ENCODE assay signal across 13 cellular contexts in the genomic region with DNA sequence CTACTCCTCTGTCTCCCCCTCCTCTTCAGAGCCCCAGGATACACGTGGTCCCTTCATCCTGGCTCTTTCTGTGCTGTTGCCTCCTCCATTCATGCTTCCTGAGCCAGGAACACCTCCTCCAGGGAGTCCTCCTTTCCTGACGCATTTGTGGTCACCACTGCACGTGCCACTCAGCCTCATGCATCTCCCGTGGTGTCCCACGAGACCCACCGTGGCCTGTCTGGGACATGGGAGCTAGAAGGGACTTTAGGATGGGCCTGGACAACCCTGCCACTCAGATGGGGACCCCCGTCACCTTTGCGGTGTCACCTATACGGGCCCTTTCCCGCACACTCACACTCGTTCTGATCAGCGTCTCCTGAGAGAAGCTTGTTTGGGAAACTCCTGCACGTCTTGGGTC. TPM values are rescaled to one million over a fixed set of nuclear protein-coding genes. Genes with fewer than 3 reads are reported as not detected.
A peak's percentile ranks its signal among the peaks of the same experiment; 100 is the strongest.
DNase-seq lines count a peak whose midpoint lies in the region; ATAC-seq and TF ChIP-seq lines count a peak whose summit lies in the region.
"Had no signal": no experiment of that assay in that cellular context is flagged by ENCODE, and none has a peak within 500 bp of the region (broad histone marks: within the 10 kb centered on the region; RNA-seq: fewer than 3 reads in every experiment).

No MANE protein-coding gene starts in this region.

- no peaks in the 10 kb centered on the region for H4K20me1 ChIP-seq in fibroblast of lung (ENCODE audit: control insufficient read depth, extremely low read depth, insufficient read depth, low read length)

- no peaks in the 10 kb centered on the region for H3K79me2 ChIP-seq in fibroblast of lung (ENCODE audit: control insufficient read depth, insufficient read depth, low read length)

- H3K4me3 ChIP-seq in CD4-positive, CD25-positive, alpha-beta regulatory T cell (ENCODE audit: low read depth, low read length): peak overlapping the region; percentile 94
- H3K4me3 ChIP-seq in fibroblast of lung (replicated peaks in 1 of 4; ENCODE audit: control extremely low read depth in 1 of 4, insufficient read depth in 1 of 4, low read depth in 3 of 4, low read length in 4 of 4): peak overlapping the region in 1 of 4 experiments; percentile 17
- H3K4me3 ChIP-seq: smooth muscle cell had no signal

- CTCF ChIA-PET in activated B cell treated with CpG ODN at 0.5 μM for 24 hours (lab: Charles Lee): interaction anchor here (1.9 to 3.6 kb wide), 2 partner anchors 23 to 47 kb away, joined by 8 to 19 read pairs; partner anchors contain the start of gene CLTA

- H3K36me3 Mint-ChIP-seq in CD4-positive, CD25-positive, alpha-beta regulatory T cell: peaks cover 39% of the 10 kb centered on the region
- peaks cover 20% of the 10 kb centered on the region for H3K36me3 Mint-ChIP-seq in activated B cell treated with CpG ODN at 0.5 μM for 24 hours (ENCODE audit: low read depth)

- H3K9me3 Mint-ChIP-seq in CD4-positive, CD25-positive, alpha-beta regulatory T cell: peaks cover 0 to 13% (median 5%) of the 10 kb centered on the region in 7 donors
- no peaks in the 10 kb centered on the region for H3K9me3 Mint-ChIP-seq in activated B cell treated with CpG ODN at 0.5 μM for 24 hours

- peaks cover 92% of the 10 kb centered on the region for H3K4me1 ChIP-seq in CD4-positive, CD25-positive, alpha-beta regulatory T cell (ENCODE audit: control insufficient read depth, insufficient read depth, low read length, poor library complexity, severe bottlenecking)
- H3K4me1 ChIP-seq in fibroblast of lung (ENCODE audit: control insufficient read depth, extremely low read depth, insufficient read depth, low read length): peaks cover 8% of the 10 kb centered on the region
- H3K4me1 ChIP-seq: Caco-2 had no signal

- TF ChIP-seq CTCF in activated B cell treated with CpG ODN at 0.5 μM for 24 hours (IDR thresholded peaks at IDR 0.05): no peak
- no peak for TF ChIP-seq CTCF in fibroblast of lung (conservative IDR thresholded peaks at IDR 0.05 in 1 of 2, IDR thresholded peaks at IDR 0.05 in 1 of 2; ENCODE audit: low read depth in 1 of 2, low read length in 2 of 2)

- H3K27me3 ChIP-seq in CD4-positive, CD25-positive, alpha-beta regulatory T cell (ENCODE audit: control insufficient read depth, insufficient read depth, low read length): no peaks in the 10 kb centered on the region
- no peaks in the 10 kb centered on the region for H3K27me3 ChIP-seq in fibroblast of lung (ENCODE audit: control insufficient read depth, insufficient read depth, low read length)

- no peak overlapping the region for H3K9ac ChIP-seq in fibroblast of lung (ENCODE audit: insufficient read depth, low read length)

- H3K4me3 Mint-ChIP-seq in CD4-positive, CD25-positive, alpha-beta regulatory T cell: peak overlapping the region; percentile 95 to 98 (median 98)
- H3K4me3 Mint-ChIP-seq in activated B cell treated with CpG ODN at 0.5 μM for 24 hours: peak overlapping the region; percentile 94
- H3K4me3 Mint-ChIP-seq: type B pancreatic cell had no signal

- intact Hi-C loops in activated B cell treated with CpG ODN at 0.5 μM for 24 hours (cut with micrococcal nuclease) (loop anchor here (5.0 kb wide), 1 partner anchor 344 kb away; no protein-coding TSS in a partner anchor), posterior vena cava (cut with DNase I) (no loop called here)

- no peak for ATAC-seq in CD4-positive, CD25-positive, alpha-beta regulatory T cell (ENCODE audit: low read depth in 2 of 2)
- no peak for ATAC-seq in activated B cell treated with CpG ODN at 0.5 μM for 24 hours (ENCODE audit: low read depth)
- no peak for ATAC-seq in HG03045 (IDR thresholded peaks at IDR 0.05; ENCODE audit: unreplicated experiment)

- H3K27ac ChIP-seq in CD4-positive, CD25-positive, alpha-beta regulatory T cell (ENCODE audit: insufficient read depth, low read length, poor library complexity, severe bottlenecking): peak overlapping the region; percentile 87
- no peak overlapping the region for H3K27ac ChIP-seq in fibroblast of lung (ENCODE audit: insufficient read depth, low read length)

- H3K27ac Mint-ChIP-seq in CD4-positive, CD25-positive, alpha-beta regulatory T cell: peak overlapping the region; percentile 99 to 100 (median 99)
- H3K27ac Mint-ChIP-seq in activated B cell treated with CpG ODN at 0.5 μM for 24 hours: peak overlapping the region; percentile 100
- H3K27ac Mint-ChIP-seq: type B pancreatic cell had no signal

- POLR2A ChIA-PET in activated B cell treated with CpG ODN at 0.5 μM for 24 hours (lab: Charles Lee): interaction anchor here (0.7 to 3.0 kb wide), 4 partner anchors 9 to 48 kb away, joined by 3 to 17 read pairs (median 6); partner anchors contain the start of gene CLTA

- H3K9me3 ChIP-seq in CD4-positive, CD25-positive, alpha-beta regulatory T cell (ENCODE audit: control insufficient read depth in 2 of 2, low read length in 2 of 2): peaks cover 5 to 6% of the 10 kb centered on the region in 2 experiments
- no peaks in the 10 kb centered on the region for H3K9me3 ChIP-seq in fibroblast of lung (ENCODE audit: control insufficient read depth, insufficient read depth, low read depth, low read length)

- H3K27me3 Mint-ChIP-seq in CD4-positive, CD25-positive, alpha-beta regulatory T cell: no peaks in the 10 kb centered on the region
- no peaks in the 10 kb centered on the region for H3K27me3 Mint-ChIP-seq in activated B cell treated with CpG ODN at 0.5 μM for 24 hours

- peak overlapping the region; percentile 47 for H2AFZ ChIP-seq in fibroblast of lung (ENCODE audit: low read length)

- peaks cover 16 to 98% (median 89%) of the 10 kb centered on the region in 4 donors for H3K4me1 Mint-ChIP-seq in CD4-positive, CD25-positive, alpha-beta regulatory T cell
- peaks cover 95% of the 10 kb centered on the region for H3K4me1 Mint-ChIP-seq in activated B cell treated with CpG ODN at 0.5 μM for 24 hours

- peak overlapping the region; percentile 66 for H3K4me2 ChIP-seq in fibroblast of lung (ENCODE audit: extremely low read depth, insufficient read depth, low read length)
- H3K4me2 ChIP-seq: smooth muscle cell had no signal

- no peak for DNase-seq in CD4-positive, CD25-positive, alpha-beta regulatory T cell
- DNase-seq in activated B cell treated with CpG ODN at 0.5 μM for 24 hours (no peak), fibroblast of lung (ENCODE audit: low read depth in 2 of 2) (no peak), posterior vena cava (ENCODE audit: low spot score) (peak; percentile 84), nucleus accumbens (lab: John Stamatoyannopoulos, UW) (no peak), glomerular visceral epithelial cell (ENCODE audit: extremely low spot score) (no peak), NCI-H1436 treated with DMSO at 0.1 percent for 48 hours (lab: John Stamatoyannopoulos, UW) (no peak)
- DNase-seq: activated CD4-positive, alpha-beta T cell treated with anti-CD3 and anti-CD28 coated beads for 4 hours; Caco-2; NCI-H187 had no signal

- peaks cover 6% of the 10 kb centered on the region for H3K36me3 ChIP-seq in CD4-positive, CD25-positive, alpha-beta regulatory T cell (ENCODE audit: control insufficient read depth, insufficient read depth, low read length)
- H3K36me3 ChIP-seq in fibroblast of lung (ENCODE audit: control insufficient read depth, insufficient read depth, low read length): peaks cover 2% of the 10 kb centered on the region

RNA-seq across cellular contexts. Expression of gene GLIPR2, which starts 6.7 kb away (rescaled TPM):
- 55.7 TPM for total RNA-seq in CD4-positive, CD25-positive, alpha-beta regulatory T cell
- polyA plus RNA-seq in CD4-positive, CD25-positive, alpha-beta regulatory T cell: 100 to 1,000 TPM; 106 to 175 (median 139) TPM
- total RNA-seq in activated B cell treated with CpG ODN at 0.5 μM for 24 hours: 13.6 and 14.3 TPM in 2 replicates
- total RNA-seq in fibroblast of lung: 40.0 and 47.8 TPM in 2 replicates
- 57.8 and 108 TPM in 2 replicates for polyA plus RNA-seq in fibroblast of lung
- 44.5 and 88.5 TPM in 2 replicates for polyA plus RNA-seq in fibroblast of lung (2012)
- 40.5 and 42.1 TPM in 2 replicates for polyA minus RNA-seq in fibroblast of lung (ENCODE audit: low replicate concordance)
- total RNA-seq in posterior vena cava: 10 to 100 TPM; 52.2 to 74.9 TPM

RNA-seq across cellular contexts. Expression of gene CCIN, which starts 25.9 kb away (rescaled TPM):
- total RNA-seq in CD4-positive, CD25-positive, alpha-beta regulatory T cell: 1.4 TPM
- under 1 TPM in 1 of 4 donors, not detected in 3; 0.38 TPM for polyA plus RNA-seq in CD4-positive, CD25-positive, alpha-beta regulatory T cell
- total RNA-seq in activated B cell treated with CpG ODN at 0.5 μM for 24 hours: not detected in 2 replicates
- total RNA-seq in fibroblast of lung: 1.0 and 1.3 TPM in 2 replicates
- 0.40 and 0.55 TPM in 2 replicates for polyA plus RNA-seq in fibroblast of lung
- 0.58 and 0.66 TPM in 2 replicates for polyA plus RNA-seq in fibroblast of lung (2012)
- 0.63 and 4.3 TPM in 2 replicates for polyA minus RNA-seq in fibroblast of lung (ENCODE audit: low replicate concordance)
- 1 to 10 TPM; 2.0 to 2.5 TPM for total RNA-seq in posterior vena cava
- total RNA-seq: Caco-2 had no signal

RNA-seq across cellular contexts. Expression of gene CLTA, which starts 47.5 kb away (rescaled TPM):
- 46.7 TPM for total RNA-seq in CD4-positive, CD25-positive, alpha-beta regulatory T cell
- polyA plus RNA-seq in CD4-positive, CD25-positive, alpha-beta regulatory T cell: 100 to 1,000 TPM; 152 to 175 (median 168) TPM
- 104 and 115 TPM in 2 replicates for total RNA-seq in activated B cell treated with CpG ODN at 0.5 μM for 24 hours
- 238 and 302 TPM in 2 replicates for total RNA-seq in fibroblast of lung
- polyA plus RNA-seq in fibroblast of lung: 341 and 388 TPM in 2 replicates
- 301 and 374 TPM in 2 replicates for polyA plus RNA-seq in fibroblast of lung (2012)
- 46.5 and 77.4 TPM in 2 replicates for polyA minus RNA-seq in fibroblast of lung (ENCODE audit: low replicate concordance)
- 100 to 1,000 TPM; 109 to 135 TPM for total RNA-seq in posterior vena cava
